20 cellular contexts compared by ENCODE assay signal in genomic region chr19:48417436-48417835, GRCh38. TPM values are rescaled to one million over a fixed set of nuclear protein-coding genes. Genes with fewer than 3 reads are reported as not detected.
DNase-seq lines count a peak whose midpoint lies in the region; ATAC-seq, FAIRE-seq and TF ChIP-seq lines count a peak whose summit lies in the region.
"Had no signal": no experiment of that assay in that cellular context is flagged by ENCODE, and none has a peak within 500 bp of the region (broad histone marks: within the 10 kb centered on the region; RNA-seq: fewer than 3 reads in every experiment).

No MANE protein-coding gene starts in this region.

- in situ Hi-C loops in HepG2 (cut with HindIII; ENCODE audit: extremely low pct_ligation_motif_present, low pct_unique_long_range_greater_than_20kb): no loop called here

- H3K27ac Mint-ChIP-seq in nephron progenitor cell: peak overlapping the region; percentile 87
- H3K27ac Mint-ChIP-seq: HFFc6 had no signal

- TF ChIP-seq RAD21 in HepG2 (CRISPR knock-in tag; IDR thresholded peaks at IDR 0.05): no peak

- H3K9ac ChIP-seq in HepG2 (ENCODE audit: insufficient read depth, low read depth, low read length): no peak overlapping the region

- H3K4me1 Mint-ChIP-seq in nephron progenitor cell: peaks cover 35% of the 10 kb centered on the region

- no peaks in the 10 kb centered on the region for H3K9me3 Mint-ChIP-seq in nephron progenitor cell
- H3K9me3 Mint-ChIP-seq: HFFc6 had no signal

- peak; percentile 29 for DNase-seq in HepG2 (ENCODE audit: low spot score)
- DNase-seq in right lobe of liver: no peak
- DNase-seq in RWPE1 (ENCODE audit: low spot score): no peak
- no peak for DNase-seq in nephron progenitor cell
- no peak for DNase-seq in dermis blood vessel endothelial cell
- DNase-seq: DMS 273 treated with DMSO at 0.1 percent for 48 hours, DND-41, HFFc6, Karpas-422, MG63, NCI-H1092, NCI-H146, NCI-H2081, NCI-H510A, NCI-H748 treated with DMSO at 0.1 percent for 48 hours, SIG-M5 had no signal

- no peak for TF ChIP-seq POLR2A in HepG2 (IDR thresholded peaks at IDR 0.05; ENCODE audit: insufficient read depth in 1 of 2, low read depth in 2 of 2, low read length in 2 of 2)
- no peak for TF ChIP-seq POLR2A in right lobe of liver (IDR thresholded peaks at IDR 0.05)

- H3K4me1 ChIP-seq in HepG2 (ENCODE audit: insufficient read depth, low read length) (peaks cover 39% of the 10 kb centered on the region), right lobe of liver (no peaks in the 10 kb centered on the region)

- TF ChIP-seq CTCF in HepG2 (CRISPR knock-in tag; IDR thresholded peaks at IDR 0.05): no peak
- TF ChIP-seq CTCF in right lobe of liver (IDR thresholded peaks at IDR 0.05): no peak
- no peak for TF ChIP-seq CTCF in RWPE1 (conservative IDR thresholded peaks at IDR 0.05; ENCODE audit: low read depth)
- TF ChIP-seq CTCF in nephron progenitor cell (IDR thresholded peaks at IDR 0.05): no peak

- H2AFZ ChIP-seq in HepG2 (ENCODE audit: low read length): no peak overlapping the region

- H3K27me3 ChIP-seq in HepG2 (ENCODE audit: control insufficient read depth in 1 of 2, insufficient read depth in 2 of 2, low read length in 2 of 2) (no peaks in the 10 kb centered on the region; a peak in 1 of 5 replicates), right lobe of liver (no peaks in the 10 kb centered on the region)
- H3K27me3 ChIP-seq: MG63 had no signal

- CTCF ChIA-PET in HepG2 (lab: Yijun Ruan, JAX; ENCODE audit: low intra/inter-chr PET ratio, low total read pairs): no interaction called here
- CTCF ChIA-PET in RWPE1 (lab: Yijun Ruan, JAX): interaction anchor here (0.6 kb wide), 1 partner anchor 56 kb away, joined by 3 read pairs; no protein-coding TSS in a partner anchor

- H4K20me1 ChIP-seq in HepG2 (ENCODE audit: insufficient read depth, low read length): no peaks in the 10 kb centered on the region

- peaks cover 6% of the 10 kb centered on the region for H3K27me3 Mint-ChIP-seq in nephron progenitor cell (ENCODE audit: low read depth, poor library complexity)

- POLR2A ChIA-PET in HepG2 (lab: Yijun Ruan, JAX) (no interaction called here), RWPE1 (lab: Yijun Ruan, JAX; ENCODE audit: low non-redundant PET) (no interaction called here)

- WGBS in HepG2 (ENCODE audit: low lambda C conversion rate): 11% methylated on average over 7 of the region's 7 CpGs
- no CpG with 5 or more reads among the region's 7 CpGs for WGBS in right lobe of liver (ENCODE audit: insufficient coverage, low coverage, low lambda C conversion rate, missing lambda C conversion rate)

- FAIRE-seq in HepG2 (lab: Jason Lieb, UNC): no peak

- H3K27ac ChIP-seq in HepG2 (ENCODE audit: extremely low read length, insufficient read depth, low read length) (no peak overlapping the region), right lobe of liver (no peak overlapping the region), RWPE1 (0 out of 2 replicates have a peak overlapping the region, but pooled peaks have one; percentile 4)
- H3K27ac ChIP-seq: C4-2B had no signal

- no peaks in the 10 kb centered on the region for H3K79me2 ChIP-seq in HepG2 (ENCODE audit: insufficient read depth, low read length)

- H3K9me3 ChIP-seq in HepG2 (ENCODE audit: low read length): no peaks in the 10 kb centered on the region
- H3K9me3 ChIP-seq in right lobe of liver: no peaks in the 10 kb centered on the region
- H3K9me3 ChIP-seq: MG63 had no signal

- peak overlapping the region; percentile 30 for H3K4me2 ChIP-seq in HepG2 (ENCODE audit: low read depth, low read length)

- ATAC-seq in HepG2 (peak; percentile 72), right lobe of liver (no peak), HG03354 (IDR thresholded peaks at IDR 0.05; ENCODE audit: poor library complexity, severe bottlenecking, unreplicated experiment) (no peak), HG03039 (IDR thresholded peaks at IDR 0.05; ENCODE audit: unreplicated experiment) (no peak)

- intact Hi-C loops in HepG2 (cut with micrococcal nuclease; ENCODE audit: unreplicated experiment) (no loop called here), right lobe of liver (cut with DNase I) (no loop called here)

- H3K4me3 Mint-ChIP-seq in nephron progenitor cell: peak overlapping the region; percentile 28
- H3K4me3 Mint-ChIP-seq: HFFc6 had no signal

- H3K36me3 Mint-ChIP-seq in nephron progenitor cell (ENCODE audit: low read depth): peaks cover 4% of the 10 kb centered on the region

- TF ChIP-seq EP300 in HepG2 (IDR thresholded peaks at IDR 0.05; ENCODE audit: low read depth in 2 of 2, low read length in 2 of 2) (no peak), HepG2 (CRISPR knock-in tag; IDR thresholded peaks at IDR 0.05; ENCODE audit: borderline replicate concordance) (no peak)

- no TSS peak for BruUV-seq in HepG2 (replicated peaks; lab: Mats Ljungman, UMichigan)

- H3K36me3 ChIP-seq in HepG2 (replicated peaks in 1 of 2; ENCODE audit: control insufficient read depth in 1 of 2, insufficient read depth in 2 of 2, low read length in 2 of 2) (no peaks in the 10 kb centered on the region), right lobe of liver (no peaks in the 10 kb centered on the region)
- H3K36me3 ChIP-seq: MG63 had no signal

- H3K4me3 ChIP-seq in HepG2 (replicated peaks in 1 of 3; ENCODE audit: insufficient read depth in 1 of 3, low read depth in 2 of 3, low read length in 3 of 3) (peak overlapping the region in 1 of 3 experiments; percentile 13; a peak in 1 of 6 replicates), right lobe of liver (no peak overlapping the region)
- H3K4me3 ChIP-seq: MG63 had no signal

RNA-seq across cellular contexts. Expression of gene GRIN2D, which starts 24.0 kb away (rescaled TPM):
- total RNA-seq in HepG2 (2016; rRNA removed; fragmentation: Illumina TruSeq; extraction: Trizol): 0.02 TPM in 1 of 2 replicates, not detected in the other
- total RNA-seq in HepG2 (2016; cell fraction: cytosol; rRNA removed; fragmentation: Illumina TruSeq; extraction: Trizol; ENCODE audit: low read depth): under 0.01 TPM in 1 of 2 replicates, not detected in the other
- 0.04 TPM in 1 of 2 replicates, not detected in the other for total RNA-seq in HepG2 (2016; cell fraction: insoluble cytoplasmic fraction; rRNA removed; fragmentation: Illumina TruSeq; extraction: Trizol)
- total RNA-seq in HepG2 (2016; cell fraction: membrane; rRNA removed; fragmentation: Illumina TruSeq; extraction: Trizol): 0.03 and 0.06 TPM in 2 replicates
- 0.09 and 0.22 TPM in 2 replicates for total RNA-seq in HepG2 (2016; cell fraction: nucleus; rRNA removed; fragmentation: Illumina TruSeq; extraction: Trizol)
- 0.08 and 0.13 TPM in 2 replicates for polyA plus RNA-seq in HepG2 (2011; rRNA removed)
- polyA plus RNA-seq in HepG2 (2011; cell fraction: cytosol; rRNA removed): 0.05 and 0.06 TPM in 2 replicates
- 0.43 and 0.61 TPM in 2 replicates for polyA plus RNA-seq in HepG2 (2011; cell fraction: nucleus; rRNA removed)
- polyA plus RNA-seq in HepG2 (2012): 0.29 and 0.34 TPM in 2 replicates
- polyA plus RNA-seq in HepG2 (2016; cell fraction: cytosol; fragmentation: Illumina TruSeq; extraction: Trizol; ENCODE audit: low read depth): 0.03 TPM in 2 replicates
- 0.05 and 0.13 TPM in 2 replicates for polyA plus RNA-seq in HepG2 (2016; cell fraction: insoluble cytoplasmic fraction; fragmentation: Illumina TruSeq; extraction: Trizol; ENCODE audit: low read depth)
- 0.07 TPM in 1 of 2 replicates, not detected in the other for polyA plus RNA-seq in HepG2 (2016; cell fraction: membrane; fragmentation: Illumina TruSeq; extraction: Trizol; ENCODE audit: low read depth)
- polyA plus RNA-seq in HepG2 (2016; cell fraction: nucleus; fragmentation: Illumina TruSeq; extraction: Trizol; ENCODE audit: insufficient read depth, low read depth): 0.31 TPM in 2 replicates
- 0.40 and 0.44 TPM in 2 replicates for polyA minus RNA-seq in HepG2 (2011; rRNA and poly(A)+ RNA removed; ENCODE audit: low replicate concordance)
- 0.10 and 0.26 TPM in 2 replicates for polyA minus RNA-seq in HepG2 (2011; cell fraction: cytosol; rRNA and poly(A)+ RNA removed)
- 0.12 and 0.13 TPM in 2 replicates for polyA minus RNA-seq in HepG2 (2011; cell fraction: nucleus; rRNA and poly(A)+ RNA removed)
- under 1 TPM; 0.09 to 0.29 (median 0.22) TPM for total RNA-seq in right lobe of liver
- 0.51 and 0.79 TPM in 2 replicates for total RNA-seq in dermis blood vessel endothelial cell
- total RNA-seq: H4 had no signal

RNA-seq across cellular contexts. Expression of gene KDELR1, which starts 26.1 kb away (rescaled TPM):
- total RNA-seq in HepG2 (2016; rRNA removed; fragmentation: Illumina TruSeq; extraction: Trizol) (70.8 and 134 TPM in 2 replicates), right lobe of liver (10 to 100 TPM; 69.1 to 83.1 (median 77.1) TPM), dermis blood vessel endothelial cell (37.6 and 70.8 TPM in 2 replicates)
- total RNA-seq in HepG2 (2016; cell fraction: cytosol; rRNA removed; fragmentation: Illumina TruSeq; extraction: Trizol; ENCODE audit: low read depth): 55.9 and 57.5 TPM in 2 replicates
- 61.8 and 132 TPM in 2 replicates for total RNA-seq in HepG2 (2016; cell fraction: insoluble cytoplasmic fraction; rRNA removed; fragmentation: Illumina TruSeq; extraction: Trizol)
- total RNA-seq in HepG2 (2016; cell fraction: membrane; rRNA removed; fragmentation: Illumina TruSeq; extraction: Trizol): 111 and 112 TPM in 2 replicates
- 125 and 150 TPM in 2 replicates for total RNA-seq in HepG2 (2016; cell fraction: nucleus; rRNA removed; fragmentation: Illumina TruSeq; extraction: Trizol)
- 185 and 212 TPM in 2 replicates for polyA plus RNA-seq in HepG2 (2011; rRNA removed)
- 168 and 179 TPM in 2 replicates for polyA plus RNA-seq in HepG2 (2011; cell fraction: cytosol; rRNA removed)
- 94.7 and 95.7 TPM in 2 replicates for polyA plus RNA-seq in HepG2 (2011; cell fraction: nucleus; rRNA removed)
- polyA plus RNA-seq in HepG2 (2012): 187 and 197 TPM in 2 replicates
- polyA plus RNA-seq in HepG2 (2016; cell fraction: cytosol; fragmentation: Illumina TruSeq; extraction: Trizol; ENCODE audit: low read depth): 130 and 136 TPM in 2 replicates
- 151 and 179 TPM in 2 replicates for polyA plus RNA-seq in HepG2 (2016; cell fraction: insoluble cytoplasmic fraction; fragmentation: Illumina TruSeq; extraction: Trizol; ENCODE audit: low read depth)
- 209 and 221 TPM in 2 replicates for polyA plus RNA-seq in HepG2 (2016; cell fraction: membrane; fragmentation: Illumina TruSeq; extraction: Trizol; ENCODE audit: low read depth)
- polyA plus RNA-seq in HepG2 (2016; cell fraction: nucleus; fragmentation: Illumina TruSeq; extraction: Trizol; ENCODE audit: insufficient read depth, low read depth): 421 and 451 TPM in 2 replicates
- polyA minus RNA-seq in HepG2 (2011; rRNA and poly(A)+ RNA removed; ENCODE audit: low replicate concordance): 143 and 261 TPM in 2 replicates
- polyA minus RNA-seq in HepG2 (2011; cell fraction: cytosol; rRNA and poly(A)+ RNA removed): 129 and 135 TPM in 2 replicates
- 29.5 and 36.8 TPM in 2 replicates for polyA minus RNA-seq in HepG2 (2011; cell fraction: nucleus; rRNA and poly(A)+ RNA removed)

RNA-seq across cellular contexts. Expression of gene GRWD1, which starts 28.3 kb away (rescaled TPM):
- 46.6 and 52.3 TPM in 2 replicates for total RNA-seq in HepG2 (2016; rRNA removed; fragmentation: Illumina TruSeq; extraction: Trizol)
- total RNA-seq in HepG2 (2016; cell fraction: cytosol; rRNA removed; fragmentation: Illumina TruSeq; extraction: Trizol; ENCODE audit: low read depth): 5.2 and 5.4 TPM in 2 replicates
- total RNA-seq in HepG2 (2016; cell fraction: insoluble cytoplasmic fraction; rRNA removed; fragmentation: Illumina TruSeq; extraction: Trizol): 41.4 and 47.5 TPM in 2 replicates
- 11.1 and 15.5 TPM in 2 replicates for total RNA-seq in HepG2 (2016; cell fraction: membrane; rRNA removed; fragmentation: Illumina TruSeq; extraction: Trizol)
- total RNA-seq in HepG2 (2016; cell fraction: nucleus; rRNA removed; fragmentation: Illumina TruSeq; extraction: Trizol): 19.7 and 21.0 TPM in 2 replicates
- 10.8 and 13.4 TPM in 2 replicates for polyA plus RNA-seq in HepG2 (2011; rRNA removed)
- 10.4 and 13.0 TPM in 2 replicates for polyA plus RNA-seq in HepG2 (2011; cell fraction: cytosol; rRNA removed)
- 13.4 and 14.2 TPM in 2 replicates for polyA plus RNA-seq in HepG2 (2011; cell fraction: nucleus; rRNA removed)
- 13.3 and 14.3 TPM in 2 replicates for polyA plus RNA-seq in HepG2 (2012)
- 4.1 and 4.4 TPM in 2 replicates for polyA plus RNA-seq in HepG2 (2016; cell fraction: cytosol; fragmentation: Illumina TruSeq; extraction: Trizol; ENCODE audit: low read depth)
- 36.7 and 46.2 TPM in 2 replicates for polyA plus RNA-seq in HepG2 (2016; cell fraction: insoluble cytoplasmic fraction; fragmentation: Illumina TruSeq; extraction: Trizol; ENCODE audit: low read depth)
- 5.9 and 7.9 TPM in 2 replicates for polyA plus RNA-seq in HepG2 (2016; cell fraction: membrane; fragmentation: Illumina TruSeq; extraction: Trizol; ENCODE audit: low read depth)
- polyA plus RNA-seq in HepG2 (2016; cell fraction: nucleus; fragmentation: Illumina TruSeq; extraction: Trizol; ENCODE audit: insufficient read depth, low read depth): 23.1 and 26.5 TPM in 2 replicates
- polyA minus RNA-seq in HepG2 (2011; rRNA and poly(A)+ RNA removed; ENCODE audit: low replicate concordance): 25.6 and 30.2 TPM in 2 replicates
- 12.1 and 17.9 TPM in 2 replicates for polyA minus RNA-seq in HepG2 (2011; cell fraction: cytosol; rRNA and poly(A)+ RNA removed)
- 13.7 and 20.3 TPM in 2 replicates for polyA minus RNA-seq in HepG2 (2011; cell fraction: nucleus; rRNA and poly(A)+ RNA removed)
- total RNA-seq in right lobe of liver: 10 to 100 TPM; 14.7 to 31.0 (median 17.6) TPM
- total RNA-seq in dermis blood vessel endothelial cell: 41.4 and 57.9 TPM in 2 replicates

RNA-seq across cellular contexts. Expression of gene KCNJ14, which starts 37.9 kb away (rescaled TPM):
- total RNA-seq in HepG2 (2016; rRNA removed; fragmentation: Illumina TruSeq; extraction: Trizol) (0.17 and 0.20 TPM in 2 replicates), right lobe of liver (under 1 TPM; 0.22 to 0.44 (median 0.31) TPM), dermis blood vessel endothelial cell (0.33 and 0.51 TPM in 2 replicates)
- total RNA-seq in HepG2 (2016; cell fraction: cytosol; rRNA removed; fragmentation: Illumina TruSeq; extraction: Trizol; ENCODE audit: low read depth): 0.09 TPM in 1 of 2 replicates, not detected in the other
- 0.15 and 0.19 TPM in 2 replicates for total RNA-seq in HepG2 (2016; cell fraction: insoluble cytoplasmic fraction; rRNA removed; fragmentation: Illumina TruSeq; extraction: Trizol)
- 0.10 and 0.15 TPM in 2 replicates for total RNA-seq in HepG2 (2016; cell fraction: membrane; rRNA removed; fragmentation: Illumina TruSeq; extraction: Trizol)
- 0.25 and 0.43 TPM in 2 replicates for total RNA-seq in HepG2 (2016; cell fraction: nucleus; rRNA removed; fragmentation: Illumina TruSeq; extraction: Trizol)
- polyA plus RNA-seq in HepG2 (2011; rRNA removed): 0.46 and 0.51 TPM in 2 replicates
- 0.14 and 0.17 TPM in 2 replicates for polyA plus RNA-seq in HepG2 (2011; cell fraction: cytosol; rRNA removed)
- polyA plus RNA-seq in HepG2 (2011; cell fraction: nucleus; rRNA removed): 3.1 and 3.8 TPM in 2 replicates
- 0.72 and 0.89 TPM in 2 replicates for polyA plus RNA-seq in HepG2 (2012)
- 0.03 TPM in 1 of 2 replicates, not detected in the other for polyA plus RNA-seq in HepG2 (2016; cell fraction: cytosol; fragmentation: Illumina TruSeq; extraction: Trizol; ENCODE audit: low read depth)
- polyA plus RNA-seq in HepG2 (2016; cell fraction: insoluble cytoplasmic fraction; fragmentation: Illumina TruSeq; extraction: Trizol; ENCODE audit: low read depth): 0.05 and 0.12 TPM in 2 replicates
- polyA plus RNA-seq in HepG2 (2016; cell fraction: membrane; fragmentation: Illumina TruSeq; extraction: Trizol; ENCODE audit: low read depth): 0.11 TPM in 1 of 2 replicates, not detected in the other
- polyA plus RNA-seq in HepG2 (2016; cell fraction: nucleus; fragmentation: Illumina TruSeq; extraction: Trizol; ENCODE audit: insufficient read depth, low read depth): 0.65 and 0.97 TPM in 2 replicates
- 3.6 TPM in 2 replicates for polyA minus RNA-seq in HepG2 (2011; rRNA and poly(A)+ RNA removed; ENCODE audit: low replicate concordance)
- 0.20 and 0.35 TPM in 2 replicates for polyA minus RNA-seq in HepG2 (2011; cell fraction: cytosol; rRNA and poly(A)+ RNA removed)
- polyA minus RNA-seq in HepG2 (2011; cell fraction: nucleus; rRNA and poly(A)+ RNA removed): 2.0 and 2.4 TPM in 2 replicates

RNA-seq across cellular contexts. Expression of gene CYTH2, which starts 51.7 kb away (rescaled TPM):
- total RNA-seq in HepG2 (2016; rRNA removed; fragmentation: Illumina TruSeq; extraction: Trizol): 9.6 and 16.5 TPM in 2 replicates
- 2.8 and 3.0 TPM in 2 replicates for total RNA-seq in HepG2 (2016; cell fraction: cytosol; rRNA removed; fragmentation: Illumina TruSeq; extraction: Trizol; ENCODE audit: low read depth)
- 8.4 and 15.9 TPM in 2 replicates for total RNA-seq in HepG2 (2016; cell fraction: insoluble cytoplasmic fraction; rRNA removed; fragmentation: Illumina TruSeq; extraction: Trizol)
- total RNA-seq in HepG2 (2016; cell fraction: membrane; rRNA removed; fragmentation: Illumina TruSeq; extraction: Trizol): 4.9 and 7.0 TPM in 2 replicates
- 16.4 and 17.2 TPM in 2 replicates for total RNA-seq in HepG2 (2016; cell fraction: nucleus; rRNA removed; fragmentation: Illumina TruSeq; extraction: Trizol)
- 39.3 and 48.3 TPM in 2 replicates for polyA plus RNA-seq in HepG2 (2011; rRNA removed)
- polyA plus RNA-seq in HepG2 (2011; cell fraction: cytosol; rRNA removed): 18.2 and 20.7 TPM in 2 replicates
- polyA plus RNA-seq in HepG2 (2011; cell fraction: nucleus; rRNA removed): 185 and 188 TPM in 2 replicates
- polyA plus RNA-seq in HepG2 (2012): 26.4 and 29.2 TPM in 2 replicates
- 3.2 and 3.5 TPM in 2 replicates for polyA plus RNA-seq in HepG2 (2016; cell fraction: cytosol; fragmentation: Illumina TruSeq; extraction: Trizol; ENCODE audit: low read depth)
- polyA plus RNA-seq in HepG2 (2016; cell fraction: insoluble cytoplasmic fraction; fragmentation: Illumina TruSeq; extraction: Trizol; ENCODE audit: low read depth): 14.6 and 14.8 TPM in 2 replicates
- 6.2 and 6.8 TPM in 2 replicates for polyA plus RNA-seq in HepG2 (2016; cell fraction: membrane; fragmentation: Illumina TruSeq; extraction: Trizol; ENCODE audit: low read depth)
- polyA plus RNA-seq in HepG2 (2016; cell fraction: nucleus; fragmentation: Illumina TruSeq; extraction: Trizol; ENCODE audit: insufficient read depth, low read depth): 61.4 and 71.7 TPM in 2 replicates
- 37.0 and 50.0 TPM in 2 replicates for polyA minus RNA-seq in HepG2 (2011; rRNA and poly(A)+ RNA removed; ENCODE audit: low replicate concordance)
- polyA minus RNA-seq in HepG2 (2011; cell fraction: cytosol; rRNA and poly(A)+ RNA removed): 7.5 and 8.4 TPM in 2 replicates
- polyA minus RNA-seq in HepG2 (2011; cell fraction: nucleus; rRNA and poly(A)+ RNA removed): 37.6 and 43.0 TPM in 2 replicates
- total RNA-seq in right lobe of liver: 10 to 100 TPM in 5 of 6 experiments, 1 to 10 TPM in 1; 7.7 to 22.7 (median 13.5) TPM
- 63.1 and 89.0 TPM in 2 replicates for total RNA-seq in dermis blood vessel endothelial cell
